ENCODE assay signal across 19 cellular contexts in the genomic region with DNA sequence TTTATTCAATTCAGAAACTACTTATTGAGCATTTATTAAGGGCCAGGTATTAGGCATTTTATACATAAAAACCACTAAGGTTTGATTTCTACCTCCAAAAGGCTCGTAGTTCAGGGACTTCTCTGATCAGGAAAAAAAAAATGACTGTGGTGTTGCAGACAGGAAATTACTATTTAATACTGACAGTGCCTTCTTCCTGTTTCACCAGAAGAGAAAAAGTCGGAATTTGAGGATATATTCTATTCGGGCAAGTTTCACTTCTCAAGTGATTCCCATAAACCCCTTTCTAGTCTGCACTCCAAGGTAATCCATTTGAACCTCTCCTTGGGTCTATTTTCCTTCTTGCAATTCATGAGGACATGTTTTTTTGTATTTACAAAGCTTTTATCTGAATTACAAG. TPM values are rescaled to one million over a fixed set of nuclear protein-coding genes. Genes with fewer than 3 reads are reported as not detected.
DNase-seq lines count a peak whose midpoint lies in the region; FAIRE-seq and TF ChIP-seq lines count a peak whose summit lies in the region.
"Had no signal": no experiment of that assay in that cellular context is flagged by ENCODE, and none has a peak within 500 bp of the region (broad histone marks: within the 10 kb centered on the region; RNA-seq: fewer than 3 reads in every experiment).

No MANE protein-coding gene starts in this region.

- H3K9ac ChIP-seq in MM.1S (ENCODE audit: low read length), result peak overlapping the region; percentile 25; the same call in 1 of the 2 replicates

- no peaks in the 10 kb centered on the region for H3K9me3 Mint-ChIP-seq in Calu3 (ENCODE audit: low read depth, unreplicated experiment)
- H3K9me3 Mint-ChIP-seq: activated CD4-positive, alpha-beta T cell treated with anti-CD3 and anti-CD28 coated beads, Interleukin-2, amount 10 ng/mL, durations not matched to agents 7 days and 5 days had no signal

- peaks cover 9% of the 10 kb centered on the region for H3K4me1 Mint-ChIP-seq in Calu3 (ENCODE audit: low read depth, unreplicated experiment)

- H3F3A ChIP-seq in MM.1S (ENCODE audit: insufficient read depth, low read length), result peaks cover 7% of the 10 kb centered on the region

- H3K79me2 ChIP-seq in MM.1S (ENCODE audit: low read length), result no peaks in the 10 kb centered on the region

- intact Hi-C loops in Calu3 (cut with micrococcal nuclease; ENCODE audit: unreplicated experiment) (loop anchor here (1.0 kb wide), 1 partner anchor 23 kb away; no protein-coding TSS in a partner anchor), spleen (cut with DNase I; ENCODE audit: low total_unique reads) (no loop called here)

- peaks cover 20% of the 10 kb centered on the region for H3K4me1 ChIP-seq in MM.1S (ENCODE audit: low read length)
- peaks cover 9 to 60% (median 24%) of the 10 kb centered on the region in 6 donors for H3K4me1 ChIP-seq in spleen
- H3K4me1 ChIP-seq: esophagus muscularis mucosa, thyroid gland had no signal

- no TSS peak for BruUV-seq in Calu3 (replicated peaks; lab: Mats Ljungman, UMichigan)

- TF ChIP-seq CTCF in Calu3 (IDR thresholded peaks at IDR 0.05; ENCODE audit: unreplicated experiment) (no peak), MM.1S (IDR thresholded peaks at IDR 0.05; ENCODE audit: low read length) (no peak), bronchial epithelial cell (IDR thresholded peaks at IDR 0.05; ENCODE audit: insufficient read depth, low read length, severe bottlenecking) (no peak), spleen (IDR thresholded peaks at IDR 0.05 in 8 of 11, conservative IDR thresholded peaks at IDR 0.05 in 3 of 11) (no peak)

- no peaks in the 10 kb centered on the region for H3K36me3 ChIP-seq in MM.1S (replicated peaks; ENCODE audit: insufficient read depth, low read length)
- no peaks in the 10 kb centered on the region for H3K36me3 ChIP-seq in bronchial epithelial cell (ENCODE audit: control insufficient read depth, insufficient read depth, low read length)
- no peaks in the 10 kb centered on the region for H3K36me3 ChIP-seq in spleen
- H3K36me3 ChIP-seq: cardiac muscle cell, esophagus muscularis mucosa, thyroid gland had no signal

- H3K27ac ChIP-seq in MM.1S (ENCODE audit: low read length) (peak overlapping the region; percentile 47; the same call in 1 of the 2 replicates), spleen (peak overlapping the region in 5 of 8 donors; percentile 6 to 68 (median 57))
- H3K27ac ChIP-seq: cardiac muscle cell, esophagus muscularis mucosa, thyroid gland had no signal

- 0 to 18% (median 3%) methylated on average over 3 of the region's 3 CpGs for WGBS in spleen, 5 donors

- H3K9me3 ChIP-seq in MM.1S (replicated peaks; ENCODE audit: insufficient read depth, low read length) (no peaks in the 10 kb centered on the region), spleen (no peaks in the 10 kb centered on the region)
- H3K9me3 ChIP-seq: esophagus muscularis mucosa, mucosa of descending colon, thyroid gland had no signal

- H3K27me3 ChIP-seq in MM.1S (replicated peaks; ENCODE audit: insufficient read depth, low read length), result no peaks in the 10 kb centered on the region
- H3K27me3 ChIP-seq in bronchial epithelial cell (ENCODE audit: control insufficient read depth, insufficient read depth, low read length), result no peaks in the 10 kb centered on the region
- H3K27me3 ChIP-seq in spleen (replicated peaks in 1 of 7), result no peaks in the 10 kb centered on the region
- H3K27me3 ChIP-seq: cardiac muscle cell, esophagus muscularis mucosa, thyroid gland had no signal

- CTCF ChIA-PET in Calu3 (lab: Charles Lee), result interaction anchor here (1.7 kb wide), 1 partner anchor 22 kb away, joined by 30 read pairs; no protein-coding TSS in a partner anchor

- no peak for TF ChIP-seq POLR2A in spleen (IDR thresholded peaks at IDR 0.05)

- H3K4me3 Mint-ChIP-seq in Calu3 (ENCODE audit: low read depth, unreplicated experiment), result no peak overlapping the region
- H3K4me3 Mint-ChIP-seq: activated CD4-positive, alpha-beta T cell treated with anti-CD3 and anti-CD28 coated beads, Interleukin-2, amount 10 ng/mL, durations not matched to agents 7 days and 5 days had no signal

- DNase-seq in Calu3, result no peak
- DNase-seq in MM.1S, result no peak
- peak; percentile 0 for DNase-seq in bronchial epithelial cell (ENCODE audit: low read depth)
- no peak for DNase-seq in spleen
- DNase-seq in middle frontal gyrus (ENCODE audit: extremely low spot score, low spot score), result no peak
- no peak for DNase-seq in LoVo (ENCODE audit: low spot score)
- no peak for DNase-seq in kidney glomerular epithelial cell (lab: John Stamatoyannopoulos, UW)
- DNase-seq: activated CD4-positive, alpha-beta T cell treated with anti-CD3 and anti-CD28 coated beads, Interleukin-2, amount 10 ng/mL, durations not matched to agents 7 days and 5 days; activated CD8-positive, alpha-beta memory T cell treated with anti-CD3 and anti-CD28 coated beads, Interleukin-2, amount 50 U/mL, for 48 hours; activated effector memory CD4-positive, alpha-beta T cell treated with anti-CD3 and anti-CD28 coated beads, Interleukin-2, amount 50 U/mL, for 16 hours; effector CD4-positive, alpha-beta T cell; left cardiac atrium; mucosa of descending colon; NCI-H1694; RPMI8226; thyroid gland had no signal

- peak overlapping the region; percentile 42; the same call in 1 of the 2 replicates for H2AFZ ChIP-seq in MM.1S (ENCODE audit: low read length)

- peak overlapping the region; percentile 59; the same call in 1 of the 2 replicates for H3K4me2 ChIP-seq in MM.1S (ENCODE audit: low read depth, low read length)

- no peaks in the 10 kb centered on the region for H3K27me3 Mint-ChIP-seq in Calu3 (ENCODE audit: unreplicated experiment)

- H3K36me3 Mint-ChIP-seq in Calu3 (ENCODE audit: insufficient read depth, unreplicated experiment), result no peaks in the 10 kb centered on the region

- H3K4me3 ChIP-seq in MM.1S (ENCODE audit: low read length) (no peak overlapping the region), bronchial epithelial cell (ENCODE audit: low read depth, low read length) (no peak overlapping the region), spleen (peak overlapping the region in 1 of 8 donors; percentile 3)
- H3K4me3 ChIP-seq: cardiac muscle cell, esophagus muscularis mucosa, mucosa of descending colon, thyroid gland had no signal

- H3K9me2 ChIP-seq in MM.1S (replicated peaks; ENCODE audit: insufficient read depth, low read length), result no peaks in the 10 kb centered on the region

- FAIRE-seq in bronchial epithelial cell (lab: Jason Lieb, UNC), result no peak
- FAIRE-seq: H1 had no signal

- H4K20me1 ChIP-seq in MM.1S (ENCODE audit: insufficient read depth, low read length), result no peaks in the 10 kb centered on the region

- H3K27ac Mint-ChIP-seq in Calu3 (ENCODE audit: unreplicated experiment), result peak overlapping the region; percentile 67
- H3K27ac Mint-ChIP-seq: activated CD4-positive, alpha-beta T cell treated with anti-CD3 and anti-CD28 coated beads, Interleukin-2, amount 10 ng/mL, durations not matched to agents 7 days and 5 days had no signal

RNA-seq across cellular contexts. Expression of gene TASL, which starts 15.3 kb away (rescaled TPM):
- total RNA-seq in Calu3 (2022) (not detected in 2 replicates), bronchial epithelial cell (not detected in 2 replicates), spleen (10 to 100 TPM; 10.5 to 23.4 (median 11.5) TPM)
- 1 to 10 TPM; 6.5 to 8.5 (median 7.6) TPM for polyA plus RNA-seq in spleen
- total RNA-seq: cardiac muscle cell, H1 had no signal
- polyA plus RNA-seq: cardiac muscle cell, H1 had no signal

Comparison
In these comparisons a context has a peak if more than half of its experiments do, and no peak if none do; other contexts are left out.
1. RNA of gene TASL, which starts 15.3 kb away (total RNA-seq): 10.5 to 23.4 TPM in spleen; not detected in Calu3 and not detected in bronchial epithelial cell; every median in the first group is over 10 times any median in the second.